ENCODE assay signal across 28 cellular contexts in the genomic region with DNA sequence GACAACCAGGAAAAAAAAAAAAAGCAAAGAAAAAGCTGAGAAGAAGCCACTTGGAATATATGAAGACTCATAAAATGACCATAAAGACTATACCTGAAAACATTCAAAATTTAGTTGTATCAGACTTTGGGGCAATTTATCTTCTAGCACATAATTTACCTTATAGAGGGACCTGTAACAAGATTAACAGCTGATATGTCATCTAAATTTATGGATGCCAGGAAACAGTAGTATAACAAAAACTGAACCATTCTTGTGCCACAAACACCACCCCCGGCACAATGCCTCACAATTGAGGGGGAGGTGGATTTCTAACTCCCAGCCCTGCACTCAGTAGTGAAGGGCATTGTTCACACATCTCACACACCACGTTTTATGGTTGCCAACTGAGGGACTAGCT.
"Had no signal": no experiment of that assay in that cellular context is flagged by ENCODE, and none has a peak within 500 bp of the region (broad histone marks: within the 10 kb centered on the region; RNA-seq: fewer than 3 reads in every experiment).

No MANE protein-coding gene starts in this region.

- H3K36me3 Mint-ChIP-seq: neural progenitor cell; stimulated activated memory B cell treated with anti-CD40 and anti-IgM and Interleukin-4, amounts not matched to agents 10 μg/mL and 1 μg/mL and 100 μg/mL, for 72 hours; type B pancreatic cell had no signal

- H3K4me3 Mint-ChIP-seq: naive thymus-derived CD4-positive, alpha-beta T cell; natural killer cell; nephron; neural progenitor cell; stimulated activated memory B cell treated with anti-CD40 and anti-IgM and Interleukin-4, amounts not matched to agents 10 μg/mL and 1 μg/mL and 100 μg/mL, for 72 hours; stimulated activated naive CD8-positive, alpha-beta T cell treated with anti-CD3 and anti-CD28 coated beads, Interleukin-15, amount 100 ng/mL, for 72 hours; type B pancreatic cell had no signal

- ATAC-seq: naive thymus-derived CD4-positive, alpha-beta T cell; natural killer cell; psoas muscle; right cardiac atrium; sciatic nerve; stimulated activated memory B cell treated with anti-CD40 and anti-IgM and Interleukin-4, amounts not matched to agents 10 μg/mL and 1 μg/mL and 100 μg/mL, for 72 hours; stimulated activated naive CD8-positive, alpha-beta T cell treated with anti-CD3 and anti-CD28 coated beads, Interleukin-15, amount 100 ng/mL, for 72 hours; stimulated activated naive CD8-positive, alpha-beta T cell treated with anti-CD3 and anti-CD28 coated beads, Interleukin-15, Interleukin-2, amounts not matched to agents 100 U/mL and 50 U/mL, for 24 hours; upper lobe of right lung had no signal

- H3K27me3 Mint-ChIP-seq: naive thymus-derived CD4-positive, alpha-beta T cell; progenitor cell of endocrine pancreas; stimulated activated memory B cell treated with anti-CD40 and anti-IgM and Interleukin-4, amounts not matched to agents 10 μg/mL and 1 μg/mL and 100 μg/mL, for 72 hours; stimulated activated naive CD8-positive, alpha-beta T cell treated with anti-CD3 and anti-CD28 coated beads, Interleukin-15, amount 100 ng/mL, for 72 hours; type B pancreatic cell had no signal

- H3K27ac Mint-ChIP-seq: naive thymus-derived CD4-positive, alpha-beta T cell; natural killer cell; nephron; neural progenitor cell; progenitor cell of endocrine pancreas; stimulated activated memory B cell treated with anti-CD40 and anti-IgM and Interleukin-4, amounts not matched to agents 10 μg/mL and 1 μg/mL and 100 μg/mL, for 72 hours; stimulated activated naive CD8-positive, alpha-beta T cell treated with anti-CD3 and anti-CD28 coated beads, Interleukin-15, amount 100 ng/mL, for 72 hours; type B pancreatic cell had no signal

- DNase-seq: naive thymus-derived CD4-positive, alpha-beta T cell; natural killer cell; occipital lobe; ovary; posterior cingulate gyrus; psoas muscle; right cardiac atrium; small intestine; stimulated activated CD4-positive, alpha-beta T cell treated with anti-CD3 and anti-CD28 coated beads, Interleukin-15, amount 100 ng/mL, for 24 hours; stimulated activated CD4-positive, alpha-beta T cell treated with anti-CD3 and anti-CD28 coated beads, Interleukin-2, amount 100 ng/mL, for 24 hours; stimulated activated CD4-positive, alpha-beta T cell treated with anti-CD3 and anti-CD28 coated beads, Interleukin-2, amount 100 ng/mL, for 48 hours; stimulated activated CD4-positive, alpha-beta T cell treated with anti-CD3 and anti-CD28 coated beads, Interleukin-4, amount 100 ng/mL, for 4 hours; stimulated activated CD8-positive, alpha-beta memory T cell treated with anti-CD3 and anti-CD28 coated beads, Interleukin-4, amount 100 ng/mL, for 48 hours; stimulated activated naive CD4-positive, alpha-beta T cell; stimulated activated naive CD8-positive, alpha-beta T cell treated with anti-CD3 and anti-CD28 coated beads, Interleukin-15, amount 100 ng/mL, for 72 hours; stimulated activated naive CD8-positive, alpha-beta T cell treated with anti-CD3 and anti-CD28 coated beads, Interleukin-15, Interleukin-2, amounts not matched to agents 100 U/mL and 50 U/mL, for 24 hours; substantia nigra; testis; tibial artery; transverse colon; upper lobe of right lung; uterus had no signal

- H3K4me1 Mint-ChIP-seq: naive thymus-derived CD4-positive, alpha-beta T cell; natural killer cell; nephron; neural progenitor cell; stimulated activated memory B cell treated with anti-CD40 and anti-IgM and Interleukin-4, amounts not matched to agents 10 μg/mL and 1 μg/mL and 100 μg/mL, for 72 hours; stimulated activated naive CD8-positive, alpha-beta T cell treated with anti-CD3 and anti-CD28 coated beads, Interleukin-15, amount 100 ng/mL, for 72 hours had no signal

- FAIRE-seq: small intestine had no signal

- H3K9me3 Mint-ChIP-seq: neural progenitor cell had no signal
